34 cellular contexts compared by ENCODE assay signal in genomic region chr7:79286181-79286580, GRCh38.
"Had no signal": no experiment of that assay in that cellular context is flagged by ENCODE, and none has a peak within 500 bp of the region (broad histone marks: within the 10 kb centered on the region; RNA-seq: fewer than 3 reads in every experiment).

No MANE protein-coding gene starts in this region.

- H3K9me3 Mint-ChIP-seq: activated B cell treated with CpG ODN at 0.5 μM for 24 hours; activated CD4-positive, alpha-beta memory T cell treated with anti-CD3 and anti-CD28 coated beads for 36 hours; activated naive CD4-positive, alpha-beta T cell treated with anti-CD3 and anti-CD28 coated beads for 36 hours; activated naive CD4-positive, alpha-beta T cell treated with anti-CD3 and anti-CD28 coated beads, Interleukin-2, amount 50 U/mL, for 24 hours; activated naive CD8-positive, alpha-beta T cell treated with anti-CD3 and anti-CD28 coated beads for 36 hours; activated naive CD8-positive, alpha-beta T cell treated with anti-CD3 and anti-CD28 coated beads, Interleukin-2, amount 50 U/mL, for 24 hours; activated T-helper 1 cell treated with anti-CD3 and anti-CD28 coated beads, Interleukin-12 subunit alpha, Interleukin-12 subunit beta, Interleukin-2, Interleukin-4 antibody, amounts not matched to agents 30 ng/mL and 10 ng/mL and 1 ng/mL, durations not matched to agents 14 hours and 24 hours and 36 hours; activated T-helper 2 cell treated with anti-CD3 and anti-CD28 coated beads, Interferon-gamma antibody, Interleukin-2, Interleukin-4, amounts not matched to agents 10 μg/mL and 5 μg/mL and 100 μg/mL, durations not matched to agents 14 hours and 24 hours and 36 hours; endodermal cell; T-helper 2 cell treated with Interferon-gamma antibody and Interleukin-4, amounts not matched to agents 5 μg/mL and 100 μg/mL, for 36 hours had no signal

- ATAC-seq: activated CD4-positive, CD25-positive, alpha-beta regulatory T cell treated with anti-CD3 and anti-CD28 coated beads, Interleukin-2, amount 50 U/mL, for 24 hours; activated CD8-positive, alpha-beta memory T cell treated with anti-CD3 and anti-CD28 coated beads, Interleukin-2, amount 10 ng/mL, durations not matched to agents 7 days and 5 days; activated CD8-positive, alpha-beta T cell treated with anti-CD3 and anti-CD28 coated beads, Interleukin-2, amount 10 ng/mL, durations not matched to agents 7 days and 5 days; activated naive CD8-positive, alpha-beta T cell treated with anti-CD3 and anti-CD28 coated beads, Interleukin-2, amount 50 U/mL, for 24 hours; body of pancreas; foreskin keratinocyte; gastrocnemius medialis; heart right ventricle had no signal

- H3K27ac ChIP-seq: adrenal gland, body of pancreas, colonic mucosa, esophagus muscularis mucosa, foreskin keratinocyte, gastrocnemius medialis, heart right ventricle, hepatocyte, WERI-Rb-1 had no signal

- H3K4me2 ChIP-seq: hepatocyte had no signal

- H2AFZ ChIP-seq: hepatocyte had no signal

- H3K27me3 Mint-ChIP-seq: activated B cell treated with CpG ODN at 0.5 μM for 24 hours; activated CD4-positive, alpha-beta memory T cell treated with anti-CD3 and anti-CD28 coated beads for 36 hours; activated CD8-positive, alpha-beta memory T cell treated with anti-CD3 and anti-CD28 coated beads, Interleukin-2, amount 10 ng/mL, durations not matched to agents 7 days and 5 days; activated naive CD4-positive, alpha-beta T cell treated with anti-CD3 and anti-CD28 coated beads, Interleukin-2, amount 50 U/mL, for 24 hours; activated naive CD8-positive, alpha-beta T cell treated with anti-CD3 and anti-CD28 coated beads for 36 hours had no signal

- H3K4me1 Mint-ChIP-seq: activated B cell treated with CpG ODN at 0.5 μM for 24 hours; activated CD8-positive, alpha-beta memory T cell treated with anti-CD3 and anti-CD28 coated beads, Interleukin-2, amount 10 ng/mL, durations not matched to agents 7 days and 5 days; activated naive CD4-positive, alpha-beta T cell treated with anti-CD3 and anti-CD28 coated beads, Interleukin-2, amount 50 U/mL, for 24 hours; activated naive CD8-positive, alpha-beta T cell treated with anti-CD3 and anti-CD28 coated beads for 36 hours; activated naive CD8-positive, alpha-beta T cell treated with anti-CD3 and anti-CD28 coated beads, Interleukin-2, amount 50 U/mL, for 24 hours; endodermal cell had no signal

- H3K4me3 Mint-ChIP-seq: activated B cell treated with CpG ODN at 0.5 μM for 24 hours; activated CD4-positive, alpha-beta memory T cell treated with anti-CD3 and anti-CD28 coated beads for 36 hours; activated CD8-positive, alpha-beta memory T cell treated with anti-CD3 and anti-CD28 coated beads, Interleukin-2, amount 10 ng/mL, durations not matched to agents 7 days and 5 days; activated CD8-positive, alpha-beta T cell treated with anti-CD3 and anti-CD28 coated beads, Interleukin-2, amount 10 ng/mL, durations not matched to agents 7 days and 5 days; activated naive CD4-positive, alpha-beta T cell treated with anti-CD3 and anti-CD28 coated beads for 36 hours; activated naive CD4-positive, alpha-beta T cell treated with anti-CD3 and anti-CD28 coated beads, Interleukin-2, amount 50 U/mL, for 24 hours; activated naive CD8-positive, alpha-beta T cell treated with anti-CD3 and anti-CD28 coated beads for 36 hours; activated naive CD8-positive, alpha-beta T cell treated with anti-CD3 and anti-CD28 coated beads, Interleukin-2, amount 50 U/mL, for 24 hours; activated T-helper 1 cell treated with anti-CD3 and anti-CD28 coated beads, Interleukin-12 subunit alpha, Interleukin-12 subunit beta, Interleukin-2, Interleukin-4 antibody, amounts not matched to agents 30 ng/mL and 10 ng/mL and 1 ng/mL, durations not matched to agents 14 hours and 24 hours and 36 hours; endodermal cell; T-helper 2 cell treated with Interferon-gamma antibody and Interleukin-4, amounts not matched to agents 5 μg/mL and 100 μg/mL, for 36 hours had no signal

- H3K36me3 Mint-ChIP-seq: activated CD4-positive, alpha-beta memory T cell treated with anti-CD3 and anti-CD28 coated beads for 36 hours; activated CD8-positive, alpha-beta memory T cell treated with anti-CD3 and anti-CD28 coated beads, Interleukin-2, amount 10 ng/mL, durations not matched to agents 7 days and 5 days; activated naive CD4-positive, alpha-beta T cell treated with anti-CD3 and anti-CD28 coated beads, Interleukin-2, amount 50 U/mL, for 24 hours; activated naive CD8-positive, alpha-beta T cell treated with anti-CD3 and anti-CD28 coated beads for 36 hours had no signal

- DNase-seq: activated B cell treated with CpG ODN at 0.5 μM for 24 hours; activated CD4-positive, alpha-beta memory T cell treated with anti-CD3 and anti-CD28 coated beads for 36 hours; activated CD4-positive, alpha-beta T cell treated with anti-CD3 and anti-CD28 coated beads for 48 hours; activated CD4-positive, alpha-beta T cell treated with anti-CD3 and anti-CD28 coated beads, Interleukin-2, amount 50 U/mL, for 1 hour; activated CD8-positive, alpha-beta memory T cell treated with anti-CD3 and anti-CD28 coated beads, Interleukin-2, amount 10 ng/mL, durations not matched to agents 7 days and 5 days; activated CD8-positive, alpha-beta memory T cell treated with anti-CD3 and anti-CD28 coated beads, Interleukin-2, amount 50 U/mL, for 4 hours; activated CD8-positive, alpha-beta T cell treated with anti-CD3 and anti-CD28 coated beads, Interleukin-2, amount 10 ng/mL, durations not matched to agents 7 days and 5 days; activated effector memory CD4-positive, alpha-beta T cell treated with anti-CD3 and anti-CD28 coated beads, Interleukin-2, amount 50 U/mL, for 16 hours; activated naive CD4-positive, alpha-beta T cell treated with anti-CD3 and anti-CD28 coated beads for 36 hours; activated naive CD8-positive, alpha-beta T cell treated with anti-CD3 and anti-CD28 coated beads for 36 hours; activated naive CD8-positive, alpha-beta T cell treated with anti-CD3 and anti-CD28 coated beads, Interleukin-2, amount 50 U/mL, for 24 hours; activated T-cell treated with anti-CD3 and anti-CD28 coated beads, Interleukin-2, amount 50 U/mL, for 1 hour; activated T-cell treated with anti-CD3 and anti-CD28 coated beads, Interleukin-2, amount 50 U/mL, for 48 hours; adrenal gland; amygdala; aorta; body of pancreas; cerebellar nuclear complex; colonic mucosa; effector memory CD4-positive, alpha-beta T cell; endodermal cell; erythroblast; foreskin keratinocyte; gastrocnemius medialis; heart right ventricle; T1000; WERI-Rb-1 had no signal

- H3K4me1 ChIP-seq: body of pancreas, colonic mucosa had no signal

- H3K79me2 ChIP-seq: hepatocyte had no signal

- H3K27me3 ChIP-seq: adrenal gland, body of pancreas, colonic mucosa, esophagus muscularis mucosa, foreskin keratinocyte, gastrocnemius medialis, heart right ventricle, hepatocyte had no signal

- H3K36me3 ChIP-seq: adrenal gland, colonic mucosa, esophagus muscularis mucosa, gastrocnemius medialis, heart right ventricle, WERI-Rb-1 had no signal

- H3K4me3 ChIP-seq: adrenal gland, body of pancreas, colonic mucosa, esophagus muscularis mucosa, gastrocnemius medialis, heart right ventricle, hepatocyte had no signal

- H3K27ac Mint-ChIP-seq: activated B cell treated with CpG ODN at 0.5 μM for 24 hours; activated CD4-positive, alpha-beta memory T cell treated with anti-CD3 and anti-CD28 coated beads for 36 hours; activated CD8-positive, alpha-beta memory T cell treated with anti-CD3 and anti-CD28 coated beads, Interleukin-2, amount 10 ng/mL, durations not matched to agents 7 days and 5 days; activated CD8-positive, alpha-beta T cell treated with anti-CD3 and anti-CD28 coated beads, Interleukin-2, amount 10 ng/mL, durations not matched to agents 7 days and 5 days; activated naive CD4-positive, alpha-beta T cell treated with anti-CD3 and anti-CD28 coated beads for 36 hours; activated naive CD4-positive, alpha-beta T cell treated with anti-CD3 and anti-CD28 coated beads, Interleukin-2, amount 50 U/mL, for 24 hours; activated naive CD8-positive, alpha-beta T cell treated with anti-CD3 and anti-CD28 coated beads for 36 hours; activated naive CD8-positive, alpha-beta T cell treated with anti-CD3 and anti-CD28 coated beads, Interleukin-2, amount 50 U/mL, for 24 hours; activated T-helper 1 cell treated with anti-CD3 and anti-CD28 coated beads, Interleukin-12 subunit alpha, Interleukin-12 subunit beta, Interleukin-2, Interleukin-4 antibody, amounts not matched to agents 30 ng/mL and 10 ng/mL and 1 ng/mL, durations not matched to agents 14 hours and 24 hours and 36 hours; activated T-helper 2 cell treated with anti-CD3 and anti-CD28 coated beads, Interferon-gamma antibody, Interleukin-2, Interleukin-4, amounts not matched to agents 10 μg/mL and 5 μg/mL and 100 μg/mL, durations not matched to agents 14 hours and 24 hours and 36 hours; endodermal cell; T-helper 2 cell treated with Interferon-gamma antibody and Interleukin-4, amounts not matched to agents 5 μg/mL and 100 μg/mL, for 36 hours had no signal

- H3K9me3 ChIP-seq: adrenal gland, body of pancreas, colonic mucosa, esophagus muscularis mucosa, gastrocnemius medialis, heart right ventricle had no signal
